Comparison of ENCODE assay signal across 2 cellular contexts in genomic region chr7:143426479-143427142, GRCh38.
TF ChIP-seq lines count a peak whose summit lies in the region.

No MANE protein-coding gene starts in this region.

TF ChIP-seq in SK-N-SH, 30 proteins besides CTCF, POLR2A, EP300 and RAD21 (continued from another document):
- TF ChIP-seq GABPA (IDR thresholded peaks at IDR 0.05; ENCODE audit: low read depth) (no peak), SIN3A (IDR thresholded peaks at IDR 0.05; ENCODE audit: borderline replicate concordance, low read depth, low read length) (no peak), IRF3 (IDR thresholded peaks at IDR 0.05; ENCODE audit: low read depth, low read length) (no peak), PBX3 (IDR thresholded peaks at IDR 0.05) (no peak), JUND (IDR thresholded peaks at IDR 0.05) (no peak), MXI1 (IDR thresholded peaks at IDR 0.05; ENCODE audit: low read depth, low read length) (no peak), RXRA (IDR thresholded peaks at IDR 0.05; ENCODE audit: borderline replicate concordance, low read depth) (no peak), TAF1 (IDR thresholded peaks at IDR 0.05; ENCODE audit: borderline replicate concordance, low read depth, low read length) (no peak), FOXM1 (IDR thresholded peaks at IDR 0.05; ENCODE audit: low read depth) (no peak), ZBTB33 (IDR thresholded peaks at IDR 0.05; ENCODE audit: borderline replicate concordance, low read depth) (no peak)

TF ChIP-seq in SK-N-SH treated with all-trans-retinoic acid at 6 μM for 48 hours, 23 proteins besides CTCF, POLR2A, EP300 and RAD21 (continued from another document):
- TF ChIP-seq POU6F1 (CRISPR knock-in tag; IDR thresholded peaks at IDR 0.05; ENCODE audit: borderline replicate concordance, low read depth) (no peak), ZNF565 (CRISPR knock-in tag; conservative IDR thresholded peaks at IDR 0.05; ENCODE audit: low read depth) (no peak), PATZ1 (CRISPR knock-in tag; IDR thresholded peaks at IDR 0.05; ENCODE audit: borderline replicate concordance) (no peak), TOX (CRISPR knock-in tag; IDR thresholded peaks at IDR 0.05; ENCODE audit: borderline replicate concordance) (no peak), TSHZ2 (CRISPR knock-in tag; IDR thresholded peaks at IDR 0.05) (no peak), RARB (CRISPR knock-in tag; IDR thresholded peaks at IDR 0.05) (no peak), ISL1 (CRISPR knock-in tag; IDR thresholded peaks at IDR 0.05) (no peak), BACH2 (CRISPR knock-in tag; IDR thresholded peaks at IDR 0.05; ENCODE audit: borderline replicate concordance) (no peak), ZC3H10 (CRISPR knock-in tag; IDR thresholded peaks at IDR 0.05) (no peak), PPARA (CRISPR knock-in tag; IDR thresholded peaks at IDR 0.05; ENCODE audit: borderline replicate concordance) (no peak), ESRRG (CRISPR knock-in tag; IDR thresholded peaks at IDR 0.05) (no peak), SNAI2 (CRISPR knock-in tag; IDR thresholded peaks at IDR 0.05) (no peak), ZNF8 (CRISPR knock-in tag; IDR thresholded peaks at IDR 0.05) (no peak)
